In genomic region chr3:55538158-55538557, GRCh38 we compare ENCODE assay signal across 19 cellular contexts. TPM values are rescaled to one million over a fixed set of nuclear protein-coding genes. Genes with fewer than 3 reads are reported as not detected.
DNase-seq lines count a peak whose midpoint lies in the region; TF ChIP-seq lines count a peak whose summit lies in the region.
"Had no signal": no experiment of that assay in that cellular context is flagged by ENCODE, and none has a peak within 500 bp of the region (broad histone marks: within the 10 kb centered on the region; RNA-seq: fewer than 3 reads in every experiment).

No MANE protein-coding gene starts in this region.

- H3K9me3 Mint-ChIP-seq in endodermal cell (no peaks in the 10 kb centered on the region), neural crest cell (no peaks in the 10 kb centered on the region)
- peaks cover 4% of the 10 kb centered on the region for H3K9me3 Mint-ChIP-seq in activated naive CD4-positive, alpha-beta T cell treated with anti-CD3 and anti-CD28 coated beads, Interleukin-2, amount 10 ng/mL, durations not matched to agents 7 days and 5 days
- H3K9me3 Mint-ChIP-seq: CD8-positive, alpha-beta T cell; H9; IgD-negative memory B cell had no signal

- H3K9me3 ChIP-seq in endodermal cell (ENCODE audit: control insufficient read depth, low read length), result no peaks in the 10 kb centered on the region
- H3K9me3 ChIP-seq: BLaER1, MG63, SJCRH30 had no signal

- H3K27me3 ChIP-seq in endodermal cell (ENCODE audit: control insufficient read depth, insufficient read depth, low read length, poor library complexity, severe bottlenecking), result peaks cover 9% of the 10 kb centered on the region
- H3K27me3 ChIP-seq: BLaER1, MG63, SJCRH30 had no signal

- no peak overlapping the region for H3K9ac ChIP-seq in endodermal cell (ENCODE audit: extremely low read depth, low read length, poor library complexity, severe bottlenecking)
- H3K9ac ChIP-seq: BLaER1 had no signal

- H3K36me3 ChIP-seq in endodermal cell (ENCODE audit: control insufficient read depth, insufficient read depth, low read length), result no peaks in the 10 kb centered on the region
- H3K36me3 ChIP-seq: BLaER1, MG63, SJCRH30 had no signal

- CTCF ChIA-PET in activated naive CD4-positive, alpha-beta T cell treated with anti-CD3 and anti-CD28 coated beads, Interleukin-2, amount 10 ng/mL, durations not matched to agents 7 days and 5 days (lab: Charles Lee), result no interaction called here

- no peak overlapping the region for H3K27ac Mint-ChIP-seq in endodermal cell
- H3K27ac Mint-ChIP-seq in neural crest cell (ENCODE audit: unreplicated experiment), result no peak overlapping the region
- H3K27ac Mint-ChIP-seq in activated naive CD4-positive, alpha-beta T cell treated with anti-CD3 and anti-CD28 coated beads, Interleukin-2, amount 10 ng/mL, durations not matched to agents 7 days and 5 days, result no peak overlapping the region
- H3K27ac Mint-ChIP-seq: CD8-positive, alpha-beta T cell; H9; IgD-negative memory B cell had no signal

- H3K4me3 ChIP-seq in endodermal cell (ENCODE audit: low read length), result no peak overlapping the region
- H3K4me3 ChIP-seq: BLaER1, MG63, SJCRH30 had no signal

- H3K36me3 Mint-ChIP-seq in endodermal cell (ENCODE audit: low read depth) (no peaks in the 10 kb centered on the region), neural crest cell (ENCODE audit: low read depth) (no peaks in the 10 kb centered on the region)
- no peaks in the 10 kb centered on the region for H3K36me3 Mint-ChIP-seq in activated naive CD4-positive, alpha-beta T cell treated with anti-CD3 and anti-CD28 coated beads, Interleukin-2, amount 10 ng/mL, durations not matched to agents 7 days and 5 days
- H3K36me3 Mint-ChIP-seq: CD8-positive, alpha-beta T cell; IgD-negative memory B cell had no signal

- H3K4me1 Mint-ChIP-seq in endodermal cell, result peaks cover 11% of the 10 kb centered on the region
- peaks cover 37% of the 10 kb centered on the region for H3K4me1 Mint-ChIP-seq in neural crest cell
- H3K4me1 Mint-ChIP-seq in activated naive CD4-positive, alpha-beta T cell treated with anti-CD3 and anti-CD28 coated beads, Interleukin-2, amount 10 ng/mL, durations not matched to agents 7 days and 5 days, result no peaks in the 10 kb centered on the region
- H3K4me1 Mint-ChIP-seq: IgD-negative memory B cell had no signal

- 70 to 80% methylated on average over 3 of the region's 4 CpGs for WGBS in endodermal cell (ENCODE audit: insufficient coverage in 1 of 2, insufficient read length in 1 of 2), 2 experiments

- no peaks in the 10 kb centered on the region for H3K4me1 ChIP-seq in endodermal cell (ENCODE audit: control insufficient read depth, insufficient read depth, low read length)
- H3K4me1 ChIP-seq: BLaER1, SJCRH30 had no signal

- DNase-seq in COLO668 (lab: John Stamatoyannopoulos, UW; ENCODE audit: unreplicated experiment), result peak; percentile 48
- DNase-seq in NCI-H146 (lab: John Stamatoyannopoulos, UW), result peak; percentile 84
- DNase-seq in endodermal cell, result no peak
- DNase-seq in neural crest cell (ENCODE audit: low read depth, low spot score), result peak; percentile 40
- no peak for DNase-seq in epidermal melanocyte (ENCODE audit: insufficient read length, low spot score)
- no peak for DNase-seq in activated naive CD4-positive, alpha-beta T cell treated with anti-CD3 and anti-CD28 coated beads, Interleukin-2, amount 10 ng/mL, durations not matched to agents 7 days and 5 days
- no peak for DNase-seq in activated CD4-positive, alpha-beta T cell treated with anti-CD3 and anti-CD28 coated beads, Interleukin-2, amount 50 U/mL, for 48 hours
- DNase-seq: CD8-positive, alpha-beta T cell; DMS79 treated with DMSO at 0.1 percent for 48 hours; H9; Kasumi-1; MG63; NCI-H1048; NCI-H1694; NCI-H2227 treated with DMSO at 0.1 percent for 48 hours; NCI-H510A treated with DMSO at 0.1 percent for 48 hours; SJCRH30 had no signal

- H3K4me3 Mint-ChIP-seq in endodermal cell (no peak overlapping the region), neural crest cell (peak overlapping the region; percentile 13)
- no peak overlapping the region for H3K4me3 Mint-ChIP-seq in activated naive CD4-positive, alpha-beta T cell treated with anti-CD3 and anti-CD28 coated beads, Interleukin-2, amount 10 ng/mL, durations not matched to agents 7 days and 5 days
- H3K4me3 Mint-ChIP-seq: CD8-positive, alpha-beta T cell; H9; IgD-negative memory B cell had no signal

- peak overlapping the region; percentile 79 for H3K27ac ChIP-seq in endodermal cell (ENCODE audit: low read depth, low read length)
- H3K27ac ChIP-seq: BLaER1, SJCRH30 had no signal

- TF ChIP-seq CTCF in endodermal cell (conservative IDR thresholded peaks at IDR 0.05), result no peak
- no peak for TF ChIP-seq CTCF in neural crest cell (conservative IDR thresholded peaks at IDR 0.05)

- H3K27me3 Mint-ChIP-seq in endodermal cell (ENCODE audit: insufficient read depth) (peaks cover 11% of the 10 kb centered on the region), neural crest cell (ENCODE audit: low read depth) (peaks cover 4% of the 10 kb centered on the region)
- H3K27me3 Mint-ChIP-seq in activated naive CD4-positive, alpha-beta T cell treated with anti-CD3 and anti-CD28 coated beads, Interleukin-2, amount 10 ng/mL, durations not matched to agents 7 days and 5 days, result no peaks in the 10 kb centered on the region
- H3K27me3 Mint-ChIP-seq: IgD-negative memory B cell had no signal

RNA-seq across cellular contexts. Expression of gene WNT5A, which starts 51.1 kb away (rescaled TPM):
- total RNA-seq in endodermal cell, result 1 to 10 TPM in 1 of 2 donors, under 1 TPM in 1; 0.92 to 1.4 TPM
- polyA plus RNA-seq in endodermal cell (2013, experiment 1 of 2), result 13.3 TPM
- polyA plus RNA-seq in endodermal cell (2013, experiment 2 of 2), result 11.2 TPM
- 14.4 and 14.7 TPM in 2 replicates for total RNA-seq in neural crest cell
- polyA plus RNA-seq: IgD-negative memory B cell had no signal

Comparison
In these comparisons a context has a peak if more than half of its experiments do, and no peak if none do; other contexts are left out.
1. DNase-seq: peak in COLO668 (single experiment), NCI-H146 (single experiment) and neural crest cell (single experiment); none in endodermal cell (single experiment), epidermal melanocyte (single experiment), activated naive CD4-positive, alpha-beta T cell treated with anti-CD3 and anti-CD28 coated beads, Interleukin-2, amount 10 ng/mL, durations not matched to agents 7 days and 5 days (single experiment) and activated CD4-positive, alpha-beta T cell treated with anti-CD3 and anti-CD28 coated beads, Interleukin-2, amount 50 U/mL, for 48 hours (0 of 2).